In the genomic region with DNA sequence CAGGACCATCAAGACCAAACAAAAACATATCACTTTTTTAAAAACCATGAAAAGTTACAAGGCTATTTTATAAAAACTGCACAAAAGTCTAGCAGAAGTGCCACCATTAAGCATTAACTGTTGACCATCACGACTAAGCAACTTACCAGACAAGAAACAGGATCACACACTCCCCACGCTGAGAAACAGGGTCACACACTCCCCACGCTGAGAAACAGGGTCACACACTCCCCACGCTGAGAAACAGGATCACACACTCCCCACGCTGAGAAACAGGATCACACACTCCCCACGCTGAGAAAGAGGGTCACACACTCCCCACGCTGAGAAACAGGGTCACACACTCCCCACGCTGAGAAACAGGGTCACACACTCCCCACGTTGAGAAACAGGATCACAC, we compare ENCODE assay signal across 10 cellular contexts. TPM values are rescaled to one million over a fixed set of nuclear protein-coding genes. Genes with fewer than 3 reads are reported as not detected.
DNase-seq lines count a peak whose midpoint lies in the region; ATAC-seq and TF ChIP-seq lines count a peak whose summit lies in the region.
"Not testable (repeated sequence)": the region's sequence is repeated elsewhere in the genome, so short reads cannot be mapped to it uniquely, and the experiment has no call there.
"Had no signal": no experiment of that assay in that cellular context is flagged by ENCODE, and none has a peak within 500 bp of the region (broad histone marks: within the 10 kb centered on the region; RNA-seq: fewer than 3 reads in every experiment).

No MANE protein-coding gene starts in this region.

- H3K9me3 Mint-ChIP-seq in activated CD4-positive, alpha-beta T cell treated with anti-CD3 and anti-CD28 coated beads, Interleukin-2, amount 10 ng/mL, durations not matched to agents 7 days and 5 days; central memory CD8-positive, alpha-beta T cell; endothelial cell (ENCODE audit: unreplicated experiment); natural killer cell: not testable (repeated sequence)

- H3K36me3 Mint-ChIP-seq in activated CD4-positive, alpha-beta T cell treated with anti-CD3 and anti-CD28 coated beads, Interleukin-2, amount 10 ng/mL, durations not matched to agents 7 days and 5 days (ENCODE audit: low read depth); central memory CD8-positive, alpha-beta T cell (ENCODE audit: insufficient read depth); natural killer cell: not testable (repeated sequence)
- H3K36me3 Mint-ChIP-seq in endothelial cell (ENCODE audit: low read depth, unreplicated experiment): peaks cover 10% of the 10 kb centered on the region

- H3K36me3 ChIP-seq in osteoblast (ENCODE audit: insufficient read depth, low read length): peaks cover 13% of the 10 kb centered on the region

- POLR2A ChIA-PET in activated CD4-positive, alpha-beta T cell treated with anti-CD3 and anti-CD28 coated beads, Interleukin-2, amount 10 ng/mL, durations not matched to agents 7 days and 5 days (lab: Charles Lee): not testable (repeated sequence)

- H3K4me3 Mint-ChIP-seq in activated CD4-positive, alpha-beta T cell treated with anti-CD3 and anti-CD28 coated beads, Interleukin-2, amount 10 ng/mL, durations not matched to agents 7 days and 5 days; central memory CD8-positive, alpha-beta T cell; natural killer cell: not testable (repeated sequence)
- peak overlapping the region; percentile 3 for H3K4me3 Mint-ChIP-seq in endothelial cell (ENCODE audit: unreplicated experiment)

- not testable (repeated sequence) for H3K9me3 ChIP-seq in osteoblast (ENCODE audit: low read depth, low read length)

- H4K20me1 ChIP-seq in osteoblast (ENCODE audit: insufficient read depth, low read length): peaks cover 39% of the 10 kb centered on the region

- not testable (repeated sequence) for H3K4me3 ChIP-seq in osteoblast (ENCODE audit: insufficient read depth, low read length)

- CTCF ChIA-PET in activated CD4-positive, alpha-beta T cell treated with anti-CD3 and anti-CD28 coated beads, Interleukin-2, amount 10 ng/mL, durations not matched to agents 7 days and 5 days (lab: Charles Lee): interaction anchor here (1.8 to 2.5 kb wide), 2 partner anchors 16 to 58 kb away, joined by 5 to 6 read pairs; no protein-coding TSS in a partner anchor

- not testable (repeated sequence) for H3K27ac ChIP-seq in osteoblast (ENCODE audit: low read depth, low read length)

- H3K27me3 Mint-ChIP-seq in activated CD4-positive, alpha-beta T cell treated with anti-CD3 and anti-CD28 coated beads, Interleukin-2, amount 10 ng/mL, durations not matched to agents 7 days and 5 days; central memory CD8-positive, alpha-beta T cell; endothelial cell (ENCODE audit: unreplicated experiment); natural killer cell (ENCODE audit: low read depth in 2 of 2): not testable (repeated sequence)

- not testable (repeated sequence) for H3K27me3 ChIP-seq in osteoblast (ENCODE audit: insufficient read depth, low read length)

- intact Hi-C loops in natural killer cell (cut with micrococcal nuclease): not testable (repeated sequence)

- not testable (repeated sequence) for H3K4me1 ChIP-seq in osteoblast (ENCODE audit: insufficient read depth, low read length)

- not testable (repeated sequence) for H3K4me2 ChIP-seq in osteoblast (ENCODE audit: insufficient read depth, low read length)

- H3K27ac Mint-ChIP-seq in activated CD4-positive, alpha-beta T cell treated with anti-CD3 and anti-CD28 coated beads, Interleukin-2, amount 10 ng/mL, durations not matched to agents 7 days and 5 days: peak overlapping the region; percentile 20
- H3K27ac Mint-ChIP-seq in central memory CD8-positive, alpha-beta T cell (ENCODE audit: low read depth): peak overlapping the region; percentile 83
- H3K27ac Mint-ChIP-seq in endothelial cell (ENCODE audit: unreplicated experiment): not testable (repeated sequence)
- H3K27ac Mint-ChIP-seq in natural killer cell: peak overlapping the region; percentile 90 to 91

- H3K79me2 ChIP-seq in osteoblast (ENCODE audit: insufficient read depth, low read length): peaks cover 15% of the 10 kb centered on the region

- not testable (repeated sequence) for H2AFZ ChIP-seq in osteoblast (ENCODE audit: low read length)

- not testable (repeated sequence) for H3K4me1 Mint-ChIP-seq in activated CD4-positive, alpha-beta T cell treated with anti-CD3 and anti-CD28 coated beads, Interleukin-2, amount 10 ng/mL, durations not matched to agents 7 days and 5 days; endothelial cell (ENCODE audit: unreplicated experiment)
- H3K4me1 Mint-ChIP-seq in central memory CD8-positive, alpha-beta T cell: peaks cover 19% of the 10 kb centered on the region
- H3K4me1 Mint-ChIP-seq in natural killer cell: peaks cover 31 to 33% of the 10 kb centered on the region in 2 donors

- not testable (repeated sequence) for DNase-seq in activated CD4-positive, alpha-beta T cell treated with anti-CD3 and anti-CD28 coated beads, Interleukin-2, amount 10 ng/mL, durations not matched to agents 7 days and 5 days; central memory CD8-positive, alpha-beta T cell (ENCODE audit: low spot score in 2 of 2); endothelial cell (ENCODE audit: low spot score)
- peak; percentile 31 for DNase-seq in natural killer cell
- peak; percentile 39 for DNase-seq in osteoblast (ENCODE audit: insufficient read length, low spot score, missing footprints)

- peak; percentile 46 for ATAC-seq in central memory CD8-positive, alpha-beta T cell (replicated peaks; ENCODE audit: extremely low read depth, poor library complexity, severe bottlenecking)
- peak; percentile 49 to 53 (median 53) for ATAC-seq in natural killer cell

- TF ChIP-seq CTCF in endothelial cell (IDR thresholded peaks at IDR 0.05; ENCODE audit: unreplicated experiment); natural killer cell (IDR thresholded peaks at IDR 0.05); osteoblast (IDR thresholded peaks at IDR 0.05; ENCODE audit: extremely low read depth, low read depth, low read length): not testable (repeated sequence)

RNA-seq across cellular contexts. Expression of a gene that starts 14.9 kb away (rescaled TPM):
- 10 to 100 TPM; 37.7 to 38.9 TPM for total RNA-seq in activated CD4-positive, alpha-beta T cell treated with anti-CD3 and anti-CD28 coated beads, Interleukin-2, amount 10 ng/mL, durations not matched to agents 7 days and 5 days
- total RNA-seq in endothelial cell (ENCODE audit: unreplicated experiment) (39.1 TPM), natural killer cell (10 to 100 TPM; 44.8 to 62.1 (median 55.7) TPM), osteoblast (10.1 and 10.6 TPM in 2 replicates)

RNA-seq across cellular contexts. Expression of a gene that starts 28.9 kb away (rescaled TPM):
- total RNA-seq in activated CD4-positive, alpha-beta T cell treated with anti-CD3 and anti-CD28 coated beads, Interleukin-2, amount 10 ng/mL, durations not matched to agents 7 days and 5 days: not detected
- total RNA-seq in endothelial cell (ENCODE audit: unreplicated experiment) (not detected), natural killer cell (not detected), osteoblast (not detected in 2 replicates)
- total RNA-seq: A673; Caco-2; Calu3; CD4-positive, alpha-beta memory T cell; CD4-positive, CD25-positive, alpha-beta regulatory T cell had no signal

RNA-seq across cellular contexts. Expression of a gene that starts 42.2 kb away (rescaled TPM):
- total RNA-seq in activated CD4-positive, alpha-beta T cell treated with anti-CD3 and anti-CD28 coated beads, Interleukin-2, amount 10 ng/mL, durations not matched to agents 7 days and 5 days: not detected
- not detected for total RNA-seq in endothelial cell (ENCODE audit: unreplicated experiment)
- total RNA-seq in natural killer cell: not detected
- total RNA-seq in osteoblast: not detected in 2 replicates
- total RNA-seq: A673; Caco-2; Calu3; CD4-positive, alpha-beta memory T cell; CD4-positive, CD25-positive, alpha-beta regulatory T cell had no signal

RNA-seq across cellular contexts. Expression of a gene that starts 45.5 kb away (rescaled TPM):
- 10 to 100 TPM; 47.2 to 52.6 TPM for total RNA-seq in activated CD4-positive, alpha-beta T cell treated with anti-CD3 and anti-CD28 coated beads, Interleukin-2, amount 10 ng/mL, durations not matched to agents 7 days and 5 days
- total RNA-seq in endothelial cell (ENCODE audit: unreplicated experiment) (38.6 TPM), natural killer cell (10 to 100 TPM; 29.9 to 34.3 (median 31.5) TPM), osteoblast (180 and 189 TPM in 2 replicates)

RNA-seq across cellular contexts. Expression of a gene that starts 49.1 kb away (rescaled TPM):
- under 1 TPM in 1 of 2 experiments, not detected in 1; 0.40 TPM for total RNA-seq in activated CD4-positive, alpha-beta T cell treated with anti-CD3 and anti-CD28 coated beads, Interleukin-2, amount 10 ng/mL, durations not matched to agents 7 days and 5 days
- total RNA-seq in endothelial cell (ENCODE audit: unreplicated experiment) (not detected), natural killer cell (1 to 10 TPM in 2 of 3 donors, not detected in 1; 3.2 to 9.9 TPM), osteoblast (not detected in 2 replicates)
- total RNA-seq: Calu3 had no signal
